In the genomic region with DNA sequence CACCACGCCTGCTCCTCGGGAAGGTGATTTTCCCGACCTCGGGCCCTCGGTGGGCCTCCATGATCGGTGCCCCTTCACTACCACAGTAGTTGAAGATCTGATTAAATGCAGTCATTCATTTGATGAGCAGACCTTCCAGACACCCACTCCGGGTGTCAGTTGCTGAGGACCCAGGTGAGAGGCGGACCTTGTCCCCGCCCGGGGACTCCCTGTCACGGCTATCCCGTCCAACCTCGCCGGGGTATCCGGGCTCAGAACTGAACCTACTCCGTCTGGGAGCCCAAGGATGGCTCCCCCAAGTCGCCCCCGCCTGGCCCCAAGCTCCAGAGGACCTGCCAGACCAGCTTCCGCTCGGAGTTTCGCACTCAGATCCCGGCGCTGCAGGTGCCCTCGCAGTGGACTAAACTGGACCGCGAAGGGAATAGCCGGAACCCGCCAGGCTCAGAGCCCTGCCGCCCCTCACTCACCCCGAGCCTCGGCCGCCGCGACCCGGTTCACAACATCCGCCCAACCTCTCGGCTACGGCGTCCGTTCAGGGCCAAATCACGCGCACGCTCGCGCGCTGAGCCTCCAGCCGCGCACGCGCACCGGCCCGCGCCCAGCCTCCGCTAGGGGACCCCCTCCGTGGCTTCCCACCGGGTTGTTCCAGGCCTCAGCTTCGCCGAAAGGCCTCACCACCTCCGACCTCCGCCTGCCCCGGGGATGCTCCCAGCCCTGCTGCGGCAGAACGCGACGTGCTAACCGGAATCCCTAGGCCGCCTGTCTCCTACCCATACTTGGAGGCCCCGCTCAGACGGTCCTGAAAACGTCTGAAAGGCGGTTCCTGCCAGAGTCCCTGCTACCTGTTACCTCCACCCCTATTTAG, we compare ENCODE assay signal across 8 cellular contexts. TPM values are rescaled to one million over a fixed set of nuclear protein-coding genes. Genes with fewer than 3 reads are reported as not detected.
A peak's percentile ranks its signal among the peaks of the same experiment; 100 is the strongest.
DNase-seq lines count a peak whose midpoint lies in the region; ATAC-seq and TF ChIP-seq lines count a peak whose summit lies in the region.

No MANE protein-coding gene starts in this region.

- H3K27me3 ChIP-seq in spleen (replicated peaks in 1 of 7): peaks cover 0 to 16% (median 0%) of the 10 kb centered on the region in 7 donors

- intact Hi-C loops in spleen (cut with DNase I; ENCODE audit: low total_unique reads): no loop called here

- H3K4me3 ChIP-seq in AG09309 (ENCODE audit: control insufficient read depth, low read depth, low read length) (peak overlapping the region; percentile 72), WI38 (ENCODE audit: low read depth, low read length) (peak overlapping the region; percentile 100), spleen (peak overlapping the region; percentile 60 to 92 (median 78))

- no peaks in the 10 kb centered on the region for H3K9me3 ChIP-seq in spleen

- in situ Hi-C loops in GM18951 (cut with MboI; ENCODE audit: low sequenced_read_pairs, unreplicated experiment): loop anchor here (25.0 kb wide), 1 partner anchor 132 kb away; the partner anchor contains the start of gene RNU1-1

- H3K27ac ChIP-seq in caudate nucleus (ENCODE audit: low read depth, low read length) (peak overlapping the region; percentile 94), spleen (peak overlapping the region; percentile 84 to 91 (median 88))

- WGBS in spleen, 5 donors: 1 to 3% (median 2%) methylated on average over 71 of the region's 71 CpGs

- TF ChIP-seq POLR2A in GM18951 (IDR thresholded peaks at IDR 0.05; ENCODE audit: extremely low read depth, insufficient read depth, insufficient read length): peak; percentile 95
- peak in 1 of 3 donors; percentile 27 for TF ChIP-seq POLR2A in spleen (IDR thresholded peaks at IDR 0.05)

- DNase-seq in AG09309 (ENCODE audit: low read depth) (peak; percentile 71), NCI-H2196 treated with DMSO at 0.1 percent for 48 hours (lab: John Stamatoyannopoulos, UW; ENCODE audit: unreplicated experiment) (peak; percentile 95), caudate nucleus (lab: John Stamatoyannopoulos, UW) (peak in 60 of 61 donors; percentile 76 to 100 (median 97)), iris pigment epithelial cell (ENCODE audit: low read depth) (peak; percentile 98), spleen (peak; percentile 100)

- peaks cover 30 to 70% (median 46%) of the 10 kb centered on the region in 6 donors for H3K4me1 ChIP-seq in spleen

- H3K36me3 ChIP-seq in spleen: peaks cover 0 to 27% (median 0%) of the 10 kb centered on the region in 6 donors

- TF ChIP-seq CTCF in AG09309 (IDR thresholded peaks at IDR 0.05; ENCODE audit: control insufficient read depth, insufficient read depth, low read depth, low read length, missing control alignments): peak; percentile 50
- TF ChIP-seq CTCF in WI38 (IDR thresholded peaks at IDR 0.05; ENCODE audit: low read depth, low read length): peak; percentile 58
- peak in 8 of 11 experiments; percentile 51 to 85 (median 71) for TF ChIP-seq CTCF in spleen (IDR thresholded peaks at IDR 0.05 in 8 of 11, conservative IDR thresholded peaks at IDR 0.05 in 3 of 11)

- peak; percentile 78 for ATAC-seq in HG03159 (IDR thresholded peaks at IDR 0.05; ENCODE audit: unreplicated experiment)

RNA-seq across cellular contexts. Expression of gene RNU1-3, which starts 22.3 kb away (rescaled TPM):
- total RNA-seq in spleen: 1,000 to 10,000 TPM in 4 of 7 donors, under 1 TPM in 3; under 0.01 to 8,075 (median 6,234) TPM
- not detected for polyA plus RNA-seq in spleen

RNA-seq across cellular contexts. Expression of gene NBPF1, which starts 31.0 kb away (rescaled TPM):
- total RNA-seq in spleen: 10 to 100 TPM; 22.0 to 60.7 (median 33.7) TPM
- polyA plus RNA-seq in spleen: 1 to 10 TPM; 1.3 to 7.2 (median 2.9) TPM

Comparison
In these comparisons a context has a peak if more than half of its experiments do, and no peak if none do; other contexts are left out.
1. Peak in every context shown above with its lines: DNase-seq, ATAC-seq, H3K4me3 ChIP-seq and H3K27ac ChIP-seq.